In genomic region chr6:36042618-36043260, GRCh38 we compare ENCODE assay signal across 28 cellular contexts. TPM values are rescaled to one million over a fixed set of nuclear protein-coding genes. Genes with fewer than 3 reads are reported as not detected.
DNase-seq lines count a peak whose midpoint lies in the region; ATAC-seq and TF ChIP-seq lines count a peak whose summit lies in the region.
"Had no signal": no experiment of that assay in that cellular context is flagged by ENCODE, and none has a peak within 500 bp of the region (broad histone marks: within the 10 kb centered on the region; RNA-seq: fewer than 3 reads in every experiment).

No MANE protein-coding gene starts in this region.

- peaks cover 46% of the 10 kb centered on the region for H3K4me1 Mint-ChIP-seq in activated T-helper 17 cell treated with anti-CD3 and anti-CD28 coated beads, Interleukin-2, amount 50 U/mL, for 72 hours

- H3K27me3 Mint-ChIP-seq in activated T-helper 17 cell treated with anti-CD3 and anti-CD28 coated beads, Interleukin-2, amount 50 U/mL, for 72 hours: no peaks in the 10 kb centered on the region
- H3K27me3 Mint-ChIP-seq: CD4-positive, alpha-beta memory T cell had no signal

- H3K4me1 ChIP-seq in HEK293 (ENCODE audit: control insufficient read depth, insufficient read depth, low read length) (peaks cover 24% of the 10 kb centered on the region), neutrophil (ENCODE audit: control insufficient read depth in 1 of 2, insufficient read depth in 1 of 2, low read depth in 1 of 2, low read length in 1 of 2) (peaks cover 65 to 70% of the 10 kb centered on the region in 2 experiments)
- H3K4me1 ChIP-seq: SJSA1 had no signal

- CTCF ChIA-PET in HEK293 (lab: Yijun Ruan, JAX): interaction anchor here (0.7 to 1.8 kb wide), 3 partner anchors 15 to 53 kb away, joined by 3 to 11 read pairs (median 5); partner anchors contain the start of gene MAPK14

- H3K4me3 Mint-ChIP-seq in activated T-helper 17 cell treated with anti-CD3 and anti-CD28 coated beads, Interleukin-2, amount 50 U/mL, for 72 hours: no peak overlapping the region

- H3K9me3 Mint-ChIP-seq in activated T-helper 17 cell treated with anti-CD3 and anti-CD28 coated beads, Interleukin-2, amount 50 U/mL, for 72 hours: no peaks in the 10 kb centered on the region

- H3K36me3 ChIP-seq in HEK293 (ENCODE audit: control insufficient read depth in 2 of 2, insufficient read depth in 1 of 2, low read length in 2 of 2) (no peaks in the 10 kb centered on the region; a peak in 1 of 3 replicates), neutrophil (peaks cover 6% of the 10 kb centered on the region)
- H3K36me3 ChIP-seq: HAP-1, SJSA1 had no signal

- POLR2A ChIA-PET in HEK293 (lab: Yijun Ruan, JAX): interaction anchor here (1.1 to 1.5 kb wide), 2 partner anchors 14 to 15 kb away, joined by 3 to 6 read pairs; partner anchors contain the start of gene MAPK14

- TF ChIP-seq CTCF in HEK293 (tag by site-specific recombination; IDR thresholded peaks at IDR 0.05) (no peak), neutrophil (IDR thresholded peaks at IDR 0.05) (no peak)

- H3K4me3 ChIP-seq in HEK293 (ENCODE audit: low read depth, low read length) (no peak overlapping the region), neutrophil (ENCODE audit: low read depth in 1 of 2, low read length in 1 of 2) (no peak overlapping the region)
- H3K4me3 ChIP-seq: A549; BLaER1 treated with 17β-estradiol and CSF1 and Interleukin-3, amounts not matched to agents 10 nM and 100 nM; GM12878; HAP-1; SJSA1 had no signal

- peak overlapping the region; percentile 48 for H3K27ac Mint-ChIP-seq in activated T-helper 17 cell treated with anti-CD3 and anti-CD28 coated beads, Interleukin-2, amount 50 U/mL, for 72 hours

- H3K36me3 Mint-ChIP-seq in activated T-helper 17 cell treated with anti-CD3 and anti-CD28 coated beads, Interleukin-2, amount 50 U/mL, for 72 hours (ENCODE audit: low read depth): peaks cover 15% of the 10 kb centered on the region

- H3K27ac ChIP-seq in HEK293 (ENCODE audit: extremely low read depth, low read depth, low read length) (no peak overlapping the region), neutrophil (peak overlapping the region; percentile 88)
- H3K27ac ChIP-seq: A549; BLaER1 treated with 17β-estradiol and CSF1 and Interleukin-3, amounts not matched to agents 10 nM and 100 nM; SJSA1 had no signal

- H3K27me3 ChIP-seq in neutrophil: no peaks in the 10 kb centered on the region
- H3K27me3 ChIP-seq: BLaER1 treated with 17β-estradiol and CSF1 and Interleukin-3, amounts not matched to agents 10 nM and 100 nM; SJSA1 had no signal

- DNase-seq in amniotic stem cell (lab: John Stamatoyannopoulos, UW) (no peak), NCI-H187 treated with DMSO at 0.1 percent for 48 hours (lab: John Stamatoyannopoulos, UW) (no peak)
- DNase-seq: AML-193; CD4-positive, alpha-beta memory T cell; COR-L47; GDM1; GOT3; KG1; NCI-H1092 treated with DMSO at 0.1 percent for 48 hours; NCI-H1436 treated with DMSO at 0.1 percent for 48 hours; NCI-H1930; NCI-H446 treated with DMSO at 0.1 percent for 48 hours; NCI-H526; NCI-H82; NK-92 treated with Interleukin-12 subunit alpha and Interleukin-12 subunit beta, amount 100 ng/mL, for 24 hours; PC-3; Right ventricle myocardium superior had no signal

- no peaks in the 10 kb centered on the region for H3K9me3 ChIP-seq in HEK293 (ENCODE audit: control insufficient read depth, insufficient read depth, low read depth, low read length)
- H3K9me3 ChIP-seq in neutrophil: no peaks in the 10 kb centered on the region
- H3K9me3 ChIP-seq: A549, HAP-1, SJSA1 had no signal

- no peak for ATAC-seq in activated T-helper 17 cell treated with anti-CD3 and anti-CD28 coated beads, Interleukin-2, amount 50 U/mL, for 72 hours (replicated peaks)
- ATAC-seq in esophagus mucosa (peak; percentile 72), GM21367 (IDR thresholded peaks at IDR 0.05; ENCODE audit: unreplicated experiment) (no peak)
- ATAC-seq: A549, GM12878, PC-3 had no signal

TF ChIP-seq in HEK293, 187 proteins besides CTCF, POLR2A, EP300 and RAD21:
- TF ChIP-seq ZSCAN5A (tag by site-specific recombination; IDR thresholded peaks at IDR 0.05) (no peak), ZNF416 (tag by site-specific recombination; IDR thresholded peaks at IDR 0.05) (no peak), ZBTB8A (tag by site-specific recombination; IDR thresholded peaks at IDR 0.05) (no peak), ZNF654 (tag by site-specific recombination; IDR thresholded peaks at IDR 0.05; ENCODE audit: low read depth) (no peak), ZNF155 (tag by site-specific recombination; IDR thresholded peaks at IDR 0.05) (no peak), ZNF558 (tag by site-specific recombination; IDR thresholded peaks at IDR 0.05) (peak; percentile 84), ZNF121 (tag by site-specific recombination; IDR thresholded peaks at IDR 0.05) (peak; percentile 81), RBAK (tag by site-specific recombination; IDR thresholded peaks at IDR 0.05) (no peak), ZBTB44 (tag by site-specific recombination; IDR thresholded peaks at IDR 0.05) (no peak), BCL11A (tag by site-specific recombination; IDR thresholded peaks at IDR 0.05; ENCODE audit: low read depth) (no peak), ZNF146 (tag by site-specific recombination; IDR thresholded peaks at IDR 0.05) (no peak)
- TF ChIP-seq, protein P1, sequence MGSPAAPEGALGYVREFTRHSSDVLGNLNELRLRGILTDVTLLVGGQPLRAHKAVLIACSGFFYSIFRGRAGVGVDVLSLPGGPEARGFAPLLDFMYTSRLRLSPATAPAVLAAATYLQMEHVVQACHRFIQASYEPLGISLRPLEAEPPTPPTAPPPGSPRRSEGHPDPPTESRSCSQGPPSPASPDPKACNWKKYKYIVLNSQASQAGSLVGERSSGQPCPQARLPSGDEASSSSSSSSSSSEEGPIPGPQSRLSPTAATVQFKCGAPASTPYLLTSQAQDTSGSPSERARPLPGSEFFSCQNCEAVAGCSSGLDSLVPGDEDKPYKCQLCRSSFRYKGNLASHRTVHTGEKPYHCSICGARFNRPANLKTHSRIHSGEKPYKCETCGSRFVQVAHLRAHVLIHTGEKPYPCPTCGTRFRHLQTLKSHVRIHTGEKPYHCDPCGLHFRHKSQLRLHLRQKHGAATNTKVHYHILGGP (tag by site-specific recombination; IDR thresholded peaks at IDR 0.05): no peak
TF ChIP-seq in HEK293: peak in this region for 2.

RNA-seq across cellular contexts. Expression of gene MAPK14, which starts 15.1 kb away (rescaled TPM):
- 10 to 100 TPM; 36.5 to 51.3 TPM for total RNA-seq in activated T-helper 17 cell treated with anti-CD3 and anti-CD28 coated beads, Interleukin-2, amount 50 U/mL, for 72 hours
- total RNA-seq in esophagus mucosa: 39.9 TPM

RNA-seq across cellular contexts. Expression of gene SLC26A8, which starts 18.3 kb away (rescaled TPM):
- not detected for total RNA-seq in activated T-helper 17 cell treated with anti-CD3 and anti-CD28 coated beads, Interleukin-2, amount 50 U/mL, for 72 hours
- total RNA-seq in esophagus mucosa: 0.04 TPM
- total RNA-seq: PC-3, Right ventricle myocardium superior, RPMI7951, SJSA1 had no signal
